Comparison of ENCODE assay signal across 8 cellular contexts in genomic region chr19:29672933-29673336, GRCh38. TPM values are rescaled to one million over a fixed set of nuclear protein-coding genes. Genes with fewer than 3 reads are reported as not detected.
DNase-seq lines count a peak whose midpoint lies in the region; ATAC-seq and TF ChIP-seq lines count a peak whose summit lies in the region.

No MANE protein-coding gene starts in this region.

- peak; percentile 80 for DNase-seq in activated T-helper 1 cell treated with Interleukin-2 at 50 U/mL for 16 hours (ENCODE audit: low read depth)
- DNase-seq in GDM1 (lab: John Stamatoyannopoulos, UW) = no peak
- DNase-seq in anterior cingulate cortex (lab: John Stamatoyannopoulos, UW) = no peak
- DNase-seq in GOT3 (lab: John Stamatoyannopoulos, UW) = no peak

- peak; percentile 23 for TF ChIP-seq POLR2A in GM10847 (IDR thresholded peaks at IDR 0.05; ENCODE audit: extremely low read depth, insufficient read length)

- ATAC-seq in HG03196 (IDR thresholded peaks at IDR 0.05; ENCODE audit: unreplicated experiment) (peak; percentile 41), SK-N-SH treated with all-trans-retinoic acid at 6 μM for 48 hours (no peak)

- H3K4me1 ChIP-seq in skeletal muscle tissue (ENCODE audit: control insufficient read depth in 3 of 3, insufficient read depth in 3 of 3, low read length in 3 of 3) = peaks cover 87 to 99% (median 93%) of the 10 kb centered on the region in 3 donors

- peak overlapping the region; percentile 84 for H3K27ac ChIP-seq in skeletal muscle tissue (ENCODE audit: low read depth, low read length)

- no peaks in the 10 kb centered on the region for H3K9me3 ChIP-seq in skeletal muscle tissue (ENCODE audit: control insufficient read depth in 3 of 3, low read length in 3 of 3)

- H3K27me3 ChIP-seq in skeletal muscle tissue (ENCODE audit: control insufficient read depth in 3 of 3, insufficient read depth in 3 of 3, low read length in 3 of 3) = no peaks in the 10 kb centered on the region

- peak overlapping the region in 2 of 3 donors; percentile 41 to 45 for H3K4me3 ChIP-seq in skeletal muscle tissue (ENCODE audit: low read length in 3 of 3)

- H3K36me3 ChIP-seq in skeletal muscle tissue (ENCODE audit: control insufficient read depth in 3 of 3, insufficient read depth in 3 of 3, low read length in 3 of 3) = peaks cover 30 to 34% (median 31%) of the 10 kb centered on the region in 3 donors

- H3K9ac ChIP-seq in skeletal muscle tissue (ENCODE audit: low read depth in 1 of 3, low read length in 3 of 3) = peak overlapping the region in 2 of 3 donors; percentile 40 to 60

TF ChIP-seq in SK-N-SH treated with all-trans-retinoic acid at 6 μM for 48 hours, 23 proteins besides CTCF, POLR2A, EP300 and RAD21:
- TF ChIP-seq ZNF8 (CRISPR knock-in tag; IDR thresholded peaks at IDR 0.05) = no peak
- no peak for TF ChIP-seq ZFP30 (CRISPR knock-in tag; IDR thresholded peaks at IDR 0.05)
- TF ChIP-seq TOX (CRISPR knock-in tag; IDR thresholded peaks at IDR 0.05; ENCODE audit: borderline replicate concordance) = no peak
- TF ChIP-seq SNAI2 (CRISPR knock-in tag; IDR thresholded peaks at IDR 0.05) = no peak
- no peak for TF ChIP-seq GLIS3 (CRISPR knock-in tag; IDR thresholded peaks at IDR 0.05)
- no peak for TF ChIP-seq OSR1 (CRISPR knock-in tag; IDR thresholded peaks at IDR 0.05)
- TF ChIP-seq, protein P1, sequence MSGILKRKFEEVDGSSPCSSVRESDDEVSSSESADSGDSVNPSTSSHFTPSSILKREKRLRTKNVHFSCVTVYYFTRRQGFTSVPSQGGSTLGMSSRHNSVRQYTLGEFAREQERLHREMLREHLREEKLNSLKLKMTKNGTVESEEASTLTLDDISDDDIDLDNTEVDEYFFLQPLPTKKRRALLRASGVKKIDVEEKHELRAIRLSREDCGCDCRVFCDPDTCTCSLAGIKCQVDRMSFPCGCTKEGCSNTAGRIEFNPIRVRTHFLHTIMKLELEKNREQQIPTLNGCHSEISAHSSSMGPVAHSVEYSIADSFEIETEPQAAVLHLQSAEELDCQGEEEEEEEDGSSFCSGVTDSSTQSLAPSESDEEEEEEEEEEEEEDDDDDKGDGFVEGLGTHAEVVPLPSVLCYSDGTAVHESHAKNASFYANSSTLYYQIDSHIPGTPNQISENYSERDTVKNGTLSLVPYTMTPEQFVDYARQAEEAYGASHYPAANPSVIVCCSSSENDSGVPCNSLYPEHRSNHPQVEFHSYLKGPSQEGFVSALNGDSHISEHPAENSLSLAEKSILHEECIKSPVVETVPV (CRISPR knock-in tag; IDR thresholded peaks at IDR 0.05) = no peak
- TF ChIP-seq TCF4 (CRISPR knock-in tag; IDR thresholded peaks at IDR 0.05; ENCODE audit: borderline replicate concordance) = no peak
- no peak for TF ChIP-seq ESRRG (CRISPR knock-in tag; IDR thresholded peaks at IDR 0.05)
- TF ChIP-seq CREB5 (CRISPR knock-in tag; IDR thresholded peaks at IDR 0.05; ENCODE audit: low read depth) = no peak
- TF ChIP-seq TSHZ2 (CRISPR knock-in tag; IDR thresholded peaks at IDR 0.05) = no peak
- TF ChIP-seq ZFP3 (CRISPR knock-in tag; IDR thresholded peaks at IDR 0.05) = no peak
- no peak for TF ChIP-seq ISL1 (CRISPR knock-in tag; IDR thresholded peaks at IDR 0.05)
- TF ChIP-seq ZNF70 (CRISPR knock-in tag; IDR thresholded peaks at IDR 0.05) = no peak
- TF ChIP-seq, protein P2, sequence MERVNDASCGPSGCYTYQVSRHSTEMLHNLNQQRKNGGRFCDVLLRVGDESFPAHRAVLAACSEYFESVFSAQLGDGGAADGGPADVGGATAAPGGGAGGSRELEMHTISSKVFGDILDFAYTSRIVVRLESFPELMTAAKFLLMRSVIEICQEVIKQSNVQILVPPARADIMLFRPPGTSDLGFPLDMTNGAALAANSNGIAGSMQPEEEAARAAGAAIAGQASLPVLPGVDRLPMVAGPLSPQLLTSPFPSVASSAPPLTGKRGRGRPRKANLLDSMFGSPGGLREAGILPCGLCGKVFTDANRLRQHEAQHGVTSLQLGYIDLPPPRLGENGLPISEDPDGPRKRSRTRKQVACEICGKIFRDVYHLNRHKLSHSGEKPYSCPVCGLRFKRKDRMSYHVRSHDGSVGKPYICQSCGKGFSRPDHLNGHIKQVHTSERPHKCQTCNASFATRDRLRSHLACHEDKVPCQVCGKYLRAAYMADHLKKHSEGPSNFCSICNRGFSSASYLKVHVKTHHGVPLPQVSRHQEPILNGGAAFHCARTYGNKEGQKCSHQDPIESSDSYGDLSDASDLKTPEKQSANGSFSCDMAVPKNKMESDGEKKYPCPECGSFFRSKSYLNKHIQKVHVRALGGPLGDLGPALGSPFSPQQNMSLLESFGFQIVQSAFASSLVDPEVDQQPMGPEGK (CRISPR knock-in tag; IDR thresholded peaks at IDR 0.05; ENCODE audit: borderline replicate concordance) = no peak
- TF ChIP-seq PPARA (CRISPR knock-in tag; IDR thresholded peaks at IDR 0.05; ENCODE audit: borderline replicate concordance) = no peak
- no peak for TF ChIP-seq ARNTL (CRISPR knock-in tag; IDR thresholded peaks at IDR 0.05; ENCODE audit: borderline replicate concordance, low read depth)
- no peak for TF ChIP-seq RARB (CRISPR knock-in tag; IDR thresholded peaks at IDR 0.05)

RNA-seq across cellular contexts. Expression of gene PLEKHF1, which starts 7.7 kb away (rescaled TPM):
- 16.7 TPM for total RNA-seq in skeletal muscle tissue

RNA-seq across cellular contexts. Expression of gene C19orf12, which starts 42.1 kb away (rescaled TPM):
- total RNA-seq in skeletal muscle tissue = 17.2 TPM
